In genomic region chr16:89863741-89864391, GRCh38 we compare ENCODE assay signal across 2 cellular contexts.
A peak's percentile ranks its signal among the peaks of the same experiment; 100 is the strongest.
TF ChIP-seq lines count a peak whose summit lies in the region.

No MANE protein-coding gene starts in this region.

TF ChIP-seq in liver, 16 proteins besides CTCF, POLR2A, EP300 and RAD21:
- TF ChIP-seq SP1 (IDR thresholded peaks at IDR 0.05) (peak; percentile 20), JUND (IDR thresholded peaks at IDR 0.05) (no peak), YY1 (IDR thresholded peaks at IDR 0.05) (peak; percentile 80)

TF ChIP-seq in HepG2, 621 proteins besides CTCF, POLR2A, EP300 and RAD21:
- TF ChIP-seq THRA (CRISPR knock-in tag; IDR thresholded peaks at IDR 0.05; ENCODE audit: borderline replicate concordance): no peak
